ENCODE assay signal across 11 cellular contexts in genomic region chr9:17528859-17529258, GRCh38. TPM values are rescaled to one million over a fixed set of nuclear protein-coding genes. Genes with fewer than 3 reads are reported as not detected.
DNase-seq lines count a peak whose midpoint lies in the region; FAIRE-seq and TF ChIP-seq lines count a peak whose summit lies in the region.
"Had no signal": no experiment of that assay in that cellular context is flagged by ENCODE, and none has a peak within 500 bp of the region (broad histone marks: within the 10 kb centered on the region; RNA-seq: fewer than 3 reads in every experiment).

No MANE protein-coding gene starts in this region.

- intact Hi-C loops in uterus (cut with DNase I; ENCODE audit: low total_unique reads): no loop called here

- TF ChIP-seq POLR2A in uterus (IDR thresholded peaks at IDR 0.05): no peak

- peak in 2 of 3 experiments; percentile 3 to 37 for DNase-seq in NCI-H1417 (lab: John Stamatoyannopoulos, UW)
- no peak for DNase-seq in NCI-H1417 treated with DMSO at 0.1 percent for 48 hours (lab: John Stamatoyannopoulos, UW)
- DNase-seq in NCI-H446 treated with DMSO at 0.1 percent for 48 hours (lab: John Stamatoyannopoulos, UW): peak; percentile 56
- DNase-seq in retinal pigment epithelial cell (ENCODE audit: low read depth): no peak
- no peak for DNase-seq in uterus
- no peak for DNase-seq in central memory CD4-positive, alpha-beta T cell
- no peak for DNase-seq in HuH-7 (ENCODE audit: low spot score)
- DNase-seq: BE2C, stomach had no signal

- H3K4me3 ChIP-seq in retinal pigment epithelial cell (ENCODE audit: low read length) (no peak overlapping the region), uterus (no peak overlapping the region)
- H3K4me3 ChIP-seq: stomach had no signal

- TF ChIP-seq CTCF in retinal pigment epithelial cell (conservative IDR thresholded peaks at IDR 0.05; ENCODE audit: low read depth, low read length) (peak; percentile 29), uterus (IDR thresholded peaks at IDR 0.05) (peak in 1 of 4 experiments; percentile 24)

- no peaks in the 10 kb centered on the region for H3K4me1 ChIP-seq in uterus
- H3K4me1 ChIP-seq: BE2C had no signal

- H3K36me3 ChIP-seq in uterus: no peaks in the 10 kb centered on the region
- H3K36me3 ChIP-seq: BE2C, stomach had no signal

- H3K9me3 ChIP-seq in uterus: no peaks in the 10 kb centered on the region
- H3K9me3 ChIP-seq: BE2C, stomach had no signal

- H3K27me3 ChIP-seq in uterus: no peaks in the 10 kb centered on the region
- H3K27me3 ChIP-seq: BE2C, stomach had no signal

- H3K27ac ChIP-seq in uterus: no peak overlapping the region
- H3K27ac ChIP-seq: stomach had no signal

- peak; percentile 18 for FAIRE-seq in colon (lab: Jason Lieb, UNC)

RNA-seq across cellular contexts. Expression of gene SH3GL2, which starts 50.0 kb away (rescaled TPM):
- total RNA-seq in uterus: 1 to 10 TPM in 3 of 4 donors, not detected in 1; 2.4 to 7.0 (median 2.4) TPM
- total RNA-seq: activated CD8-positive, alpha-beta memory T cell treated with anti-CD3 and anti-CD28 coated beads for 36 hours had no signal

Comparison
In these comparisons a context has a peak if more than half of its experiments do, and no peak if none do; other contexts are left out.
1. DNase-seq: peak in NCI-H1417 (2 of 3) and NCI-H446 treated with DMSO at 0.1 percent for 48 hours (single experiment); none in NCI-H1417 treated with DMSO at 0.1 percent for 48 hours (single experiment), retinal pigment epithelial cell (single experiment), uterus (0 of 2), central memory CD4-positive, alpha-beta T cell (single experiment) and HuH-7 (single experiment).